ENCODE assay signal across 35 cellular contexts in the genomic region with DNA sequence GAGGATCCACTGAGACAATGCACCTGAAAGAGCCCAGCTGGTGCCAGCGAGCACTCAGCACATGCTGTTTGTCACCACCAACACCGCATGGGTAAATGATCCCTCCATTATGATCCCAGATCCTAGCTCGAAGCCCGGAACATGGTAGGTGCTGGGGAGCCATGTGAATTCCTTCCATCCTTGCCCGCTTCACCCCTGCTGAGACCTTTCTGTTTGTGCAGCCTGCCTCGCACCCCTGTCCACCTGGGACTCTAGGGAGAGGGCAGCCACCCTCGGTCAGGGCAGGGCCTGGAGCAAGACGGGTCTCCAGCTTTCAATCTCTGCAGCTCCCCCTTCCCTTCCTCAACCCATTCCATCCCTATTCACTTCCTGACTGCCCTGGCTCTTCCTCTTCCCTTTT.
"Had no signal": no experiment of that assay in that cellular context is flagged by ENCODE, and none has a peak within 500 bp of the region (broad histone marks: within the 10 kb centered on the region; RNA-seq: fewer than 3 reads in every experiment).

No MANE protein-coding gene starts in this region.

- H3K36me3 Mint-ChIP-seq: activated CD8-positive, alpha-beta memory T cell treated with anti-CD3 and anti-CD28 coated beads, Interleukin-2, amount 10 ng/mL, durations not matched to agents 7 days and 5 days; activated naive CD8-positive, alpha-beta T cell treated with anti-CD3 and anti-CD28 coated beads for 36 hours had no signal

- H3K36me3 ChIP-seq: brain microvascular endothelial cell had no signal

- H3K27me3 ChIP-seq: brain microvascular endothelial cell had no signal

- H3K4me1 Mint-ChIP-seq: activated B cell treated with CpG ODN at 0.5 μM for 24 hours; activated CD4-positive, alpha-beta memory T cell treated with anti-CD3 and anti-CD28 coated beads, Interleukin-2, amount 10 ng/mL, durations not matched to agents 7 days and 5 days; activated CD8-positive, alpha-beta memory T cell treated with anti-CD3 and anti-CD28 coated beads, Interleukin-2, amount 10 ng/mL, durations not matched to agents 7 days and 5 days; activated naive CD8-positive, alpha-beta T cell treated with anti-CD3 and anti-CD28 coated beads for 36 hours; central memory CD8-positive, alpha-beta T cell had no signal

- H3K27ac ChIP-seq: brain microvascular endothelial cell, PC-9, RWPE1, VCaP had no signal

- ATAC-seq: activated CD8-positive, alpha-beta memory T cell treated with anti-CD3 and anti-CD28 coated beads, Interleukin-2, amount 10 ng/mL, durations not matched to agents 7 days and 5 days; Right ventricle myocardium inferior had no signal

- H3K4me3 ChIP-seq: PC-9 had no signal

- H3K27ac Mint-ChIP-seq: activated B cell treated with CpG ODN at 0.5 μM for 24 hours; activated CD4-positive, alpha-beta memory T cell treated with anti-CD3 and anti-CD28 coated beads, Interleukin-2, amount 10 ng/mL, durations not matched to agents 7 days and 5 days; activated CD8-positive, alpha-beta memory T cell treated with anti-CD3 and anti-CD28 coated beads, Interleukin-2, amount 10 ng/mL, durations not matched to agents 7 days and 5 days; activated naive CD8-positive, alpha-beta T cell treated with anti-CD3 and anti-CD28 coated beads for 36 hours had no signal

- H2AFZ ChIP-seq: PC-9 had no signal

- H3K4me2 ChIP-seq: PC-9 had no signal

- DNase-seq: activated B cell treated with CpG ODN at 0.5 μM for 24 hours; activated CD4-positive, alpha-beta memory T cell treated with anti-CD3 and anti-CD28 coated beads, Interleukin-2, amount 10 ng/mL, durations not matched to agents 7 days and 5 days; activated CD4-positive, alpha-beta T cell treated with anti-CD3 and anti-CD28 coated beads for 1 hour; activated CD4-positive, alpha-beta T cell treated with anti-CD3 and anti-CD28 coated beads for 48 hours; activated CD8-positive, alpha-beta memory T cell treated with anti-CD3 and anti-CD28 coated beads for 24 hours; activated CD8-positive, alpha-beta memory T cell treated with anti-CD3 and anti-CD28 coated beads, Interleukin-2, amount 10 ng/mL, durations not matched to agents 7 days and 5 days; activated CD8-positive, alpha-beta memory T cell treated with anti-CD3 and anti-CD28 coated beads, Interleukin-2, amount 50 U/mL, for 48 hours; activated effector memory CD4-positive, alpha-beta T cell treated with anti-CD3 and anti-CD28 coated beads, Interleukin-2, amount 50 U/mL, for 16 hours; activated naive CD4-positive, alpha-beta T cell; activated naive CD4-positive, alpha-beta T cell treated with anti-CD3 and anti-CD28 coated beads, Interleukin-2, amount 50 U/mL, for 16 hours; activated naive CD8-positive, alpha-beta T cell treated with anti-CD3 and anti-CD28 coated beads for 36 hours; activated T-cell treated with anti-CD3 and anti-CD28 coated beads, Interleukin-2, amount 50 U/mL, for 48 hours; amniotic stem cell; aorta; brain microvascular endothelial cell; NCI-H1092 treated with DMSO at 0.1 percent for 48 hours; NCI-H1417; NCI-H146; NCI-H187; NCI-H2029 treated with DMSO at 0.1 percent for 48 hours; NCI-H2107; NCI-H2171; NCI-H510A; NCI-H526; NCI-H748 treated with DMSO at 0.1 percent for 48 hours; NK-92 treated with Interleukin-12 subunit alpha and Interleukin-12 subunit beta, amount 100 ng/mL, for 24 hours; PC-9; SW 1271; T-helper 1 cell; T-helper 2 cell; T-helper 9 cell had no signal

- H3K4me3 Mint-ChIP-seq: activated B cell treated with CpG ODN at 0.5 μM for 24 hours; activated CD4-positive, alpha-beta memory T cell treated with anti-CD3 and anti-CD28 coated beads, Interleukin-2, amount 10 ng/mL, durations not matched to agents 7 days and 5 days; activated CD8-positive, alpha-beta memory T cell treated with anti-CD3 and anti-CD28 coated beads, Interleukin-2, amount 10 ng/mL, durations not matched to agents 7 days and 5 days; activated naive CD8-positive, alpha-beta T cell treated with anti-CD3 and anti-CD28 coated beads for 36 hours; central memory CD8-positive, alpha-beta T cell had no signal

- H3K9me3 Mint-ChIP-seq: activated B cell treated with CpG ODN at 0.5 μM for 24 hours; activated CD4-positive, alpha-beta memory T cell treated with anti-CD3 and anti-CD28 coated beads, Interleukin-2, amount 10 ng/mL, durations not matched to agents 7 days and 5 days; activated naive CD8-positive, alpha-beta T cell treated with anti-CD3 and anti-CD28 coated beads for 36 hours; central memory CD8-positive, alpha-beta T cell had no signal
